Comparison of ENCODE assay signal across 21 cellular contexts in the genomic region with DNA sequence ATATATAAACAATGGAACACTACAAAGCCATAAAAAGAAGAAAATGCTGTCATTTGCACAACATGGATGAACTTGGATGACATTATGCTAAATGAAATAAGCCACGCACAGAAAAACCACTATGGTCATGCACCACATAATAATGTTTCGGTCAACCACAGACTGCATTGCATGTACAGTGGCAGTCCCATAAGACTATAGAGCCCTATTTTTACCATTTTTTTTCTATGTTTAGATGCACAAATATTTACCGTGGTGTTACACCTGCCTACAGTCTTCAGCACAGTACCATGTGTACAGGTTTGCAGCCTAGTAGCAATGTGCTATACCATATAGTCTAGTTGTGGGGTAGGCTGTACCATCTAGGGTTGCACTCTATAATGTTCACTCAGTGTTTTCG.
A peak's percentile ranks its signal among the peaks of the same experiment; 100 is the strongest.
DNase-seq lines count a peak whose midpoint lies in the region; FAIRE-seq and TF ChIP-seq lines count a peak whose summit lies in the region.
"Had no signal": no experiment of that assay in that cellular context is flagged by ENCODE, and none has a peak within 500 bp of the region (broad histone marks: within the 10 kb centered on the region; RNA-seq: fewer than 3 reads in every experiment).

No MANE protein-coding gene starts in this region.

- peaks cover 9% of the 10 kb centered on the region for H3K9me3 Mint-ChIP-seq in activated CD4-positive, alpha-beta T cell treated with anti-CD3 and anti-CD28 coated beads, Interleukin-2, amount 10 ng/mL, durations not matched to agents 24 days and 14 days

- H3K9ac ChIP-seq in H1 (replicated peaks in 1 of 4; ENCODE audit: extremely low read depth in 1 of 4, low read depth in 3 of 4, low read length in 3 of 4) (no peak overlapping the region), mesendoderm (ENCODE audit: low read length) (no peak overlapping the region)
- H3K9ac ChIP-seq: BLaER1 treated with 17β-estradiol and CSF1 and Interleukin-3, amounts not matched to agents 10 nM and 100 nM had no signal

- no peak overlapping the region for H2BK5ac ChIP-seq in H1 (ENCODE audit: low read depth, low read length)
- H2BK5ac ChIP-seq in mesendoderm (ENCODE audit: low read length), result no peak overlapping the region

- H2BK15ac ChIP-seq in H1 (ENCODE audit: low read length) (no peak overlapping the region), mesendoderm (replicated peaks; ENCODE audit: low read depth) (no peak overlapping the region)

- H3K23ac ChIP-seq in H1 (ENCODE audit: insufficient read length) (peak overlapping the region; percentile 59), mesendoderm (ENCODE audit: low read length) (no peak overlapping the region)

- H3K36me3 ChIP-seq in H1 (ENCODE audit: control insufficient read depth in 2 of 4, insufficient read depth in 4 of 4, low read length in 3 of 4) (peaks cover 0 to 4% (median 1%) of the 10 kb centered on the region in 4 experiments; a peak in 1 of 8 replicates), mesendoderm (ENCODE audit: control insufficient read depth, insufficient read depth, low read length) (no peaks in the 10 kb centered on the region)
- H3K36me3 ChIP-seq: BLaER1 treated with 17β-estradiol and CSF1 and Interleukin-3, amounts not matched to agents 10 nM and 100 nM had no signal

- no peak overlapping the region for H3K27ac Mint-ChIP-seq in activated CD4-positive, alpha-beta T cell treated with anti-CD3 and anti-CD28 coated beads, Interleukin-2, amount 10 ng/mL, durations not matched to agents 24 days and 14 days
- H3K27ac Mint-ChIP-seq: B cell; CD4-positive, alpha-beta T cell; CD8-positive, alpha-beta T cell had no signal

- H3K4me1 ChIP-seq in H1 (replicated peaks in 1 of 4; ENCODE audit: control insufficient read depth in 3 of 4, insufficient read depth in 4 of 4, low read length in 3 of 4) (no peaks in the 10 kb centered on the region), mesendoderm (ENCODE audit: control insufficient read depth, low read depth, low read length) (no peaks in the 10 kb centered on the region)
- H3K4me1 ChIP-seq: BLaER1 treated with 17β-estradiol and CSF1 and Interleukin-3, amounts not matched to agents 10 nM and 100 nM; Caco-2 had no signal

- no peak for FAIRE-seq in H1 (lab: Jason Lieb, UNC)
- FAIRE-seq: A549, D721Med, G401.6, GM12891, GM19239 had no signal

- no peaks in the 10 kb centered on the region for H3K36me3 Mint-ChIP-seq in activated CD4-positive, alpha-beta T cell treated with anti-CD3 and anti-CD28 coated beads, Interleukin-2, amount 10 ng/mL, durations not matched to agents 24 days and 14 days (ENCODE audit: low read depth)
- H3K36me3 Mint-ChIP-seq: CD8-positive, alpha-beta T cell had no signal

- no peak overlapping the region for H4K91ac ChIP-seq in H1 (replicated peaks; ENCODE audit: insufficient read length, low read length)

- intact Hi-C loops in activated CD4-positive, alpha-beta T cell treated with anti-CD3 and anti-CD28 coated beads, Interleukin-2, amount 10 ng/mL, durations not matched to agents 24 days and 14 days (cut with micrococcal nuclease), result no loop called here

- CTCF ChIA-PET in H1 (lab: Charles Lee; ENCODE audit: partially characterized antibody), result interaction anchor here (1.9 kb wide), 1 partner anchor 9 kb away, joined by 11 read pairs; no protein-coding TSS in a partner anchor

- peaks cover 0 to 5% of the 10 kb centered on the region in 2 experiments; a peak in 2 of 4 replicates for H3K9me3 ChIP-seq in H1 (ENCODE audit: insufficient read depth in 2 of 2, low read depth in 1 of 2, low read length in 1 of 2)
- H3K9me3 ChIP-seq: Caco-2 had no signal

- H3K27me3 Mint-ChIP-seq in activated CD4-positive, alpha-beta T cell treated with anti-CD3 and anti-CD28 coated beads, Interleukin-2, amount 10 ng/mL, durations not matched to agents 24 days and 14 days, result no peaks in the 10 kb centered on the region
- H3K27me3 Mint-ChIP-seq: CD4-positive, alpha-beta T cell had no signal

- POLR2A ChIA-PET in H1 (lab: Charles Lee; ENCODE audit: partially characterized antibody), result no interaction called here

- no peak overlapping the region for H3K4me3 Mint-ChIP-seq in activated CD4-positive, alpha-beta T cell treated with anti-CD3 and anti-CD28 coated beads, Interleukin-2, amount 10 ng/mL, durations not matched to agents 24 days and 14 days
- H3K4me3 Mint-ChIP-seq: B cell; CD4-positive, alpha-beta T cell; CD8-positive, alpha-beta T cell had no signal

- no peak overlapping the region for H2BK20ac ChIP-seq in H1 (ENCODE audit: low read length)

- no peaks in the 10 kb centered on the region for H3K79me1 ChIP-seq in H1 (ENCODE audit: low read depth, low read length)
- no peaks in the 10 kb centered on the region for H3K79me1 ChIP-seq in mesendoderm (ENCODE audit: low read length)

- H3K4me2 ChIP-seq in H1 (ENCODE audit: insufficient read depth in 1 of 2, low read depth in 2 of 2, low read length in 2 of 2) (no peak overlapping the region), mesendoderm (ENCODE audit: low read length) (no peak overlapping the region)
- H3K4me2 ChIP-seq: A549; BLaER1 treated with 17β-estradiol and CSF1 and Interleukin-3, amounts not matched to agents 10 nM and 100 nM had no signal

- H3K4me3 ChIP-seq in H1 (ENCODE audit: extremely low read depth in 1 of 4, insufficient read depth in 2 of 4, low read depth in 3 of 4, low read length in 4 of 4), result no peak overlapping the region
- no peak overlapping the region for H3K4me3 ChIP-seq in mesendoderm (ENCODE audit: low read length)
- H3K4me3 ChIP-seq: A549; BLaER1 treated with 17β-estradiol and CSF1 and Interleukin-3, amounts not matched to agents 10 nM and 100 nM had no signal

- no peak overlapping the region for H2BK12ac ChIP-seq in H1 (ENCODE audit: low read depth, low read length)

- TF ChIP-seq CTCF in H1 (IDR thresholded peaks at IDR 0.05; ENCODE audit: control extremely low read depth in 1 of 3, insufficient read depth in 1 of 3, low read depth in 1 of 3, low read length in 3 of 3), result no peak

- TF ChIP-seq EP300 in H1 (IDR thresholded peaks at IDR 0.05; ENCODE audit: borderline replicate concordance in 1 of 2, low read depth in 2 of 2, low read length in 2 of 2), result no peak

- H3K4me1 Mint-ChIP-seq in activated CD4-positive, alpha-beta T cell treated with anti-CD3 and anti-CD28 coated beads, Interleukin-2, amount 10 ng/mL, durations not matched to agents 24 days and 14 days, result peaks cover 3% of the 10 kb centered on the region
- H3K4me1 Mint-ChIP-seq: B cell had no signal

- H3K79me2 ChIP-seq in H1 (ENCODE audit: control insufficient read depth in 1 of 2, insufficient read depth in 2 of 2, low read length in 2 of 2) (no peaks in the 10 kb centered on the region), mesendoderm (ENCODE audit: control insufficient read depth, insufficient read depth, low read length) (no peaks in the 10 kb centered on the region)

- TF ChIP-seq POLR2A in H1 (IDR thresholded peaks at IDR 0.05; ENCODE audit: control extremely low read depth in 1 of 2, low read depth in 2 of 2, low read length in 2 of 2), result no peak

- H3K27ac ChIP-seq in H1 (ENCODE audit: low read depth, low read length) (no peak overlapping the region), mesendoderm (ENCODE audit: low read depth, low read length) (no peak overlapping the region)
- H3K27ac ChIP-seq: 22Rv1; A549; BLaER1 treated with 17β-estradiol and CSF1 and Interleukin-3, amounts not matched to agents 10 nM and 100 nM; C4-2B had no signal

- H4K20me1 ChIP-seq in H1 (replicated peaks in 1 of 2; ENCODE audit: control insufficient read depth in 1 of 2, insufficient read depth in 2 of 2, low read length in 2 of 2), result no peaks in the 10 kb centered on the region
- H4K20me1 ChIP-seq: BLaER1 treated with 17β-estradiol and CSF1 and Interleukin-3, amounts not matched to agents 10 nM and 100 nM had no signal

- no peak overlapping the region for H2AFZ ChIP-seq in H1 (ENCODE audit: low read length)

- H2BK120ac ChIP-seq in H1 (replicated peaks; ENCODE audit: low read depth, low read length), result no peak overlapping the region
- H2BK120ac ChIP-seq in mesendoderm (ENCODE audit: low read depth, low read length), result no peak overlapping the region

- peak; percentile 5 for DNase-seq in activated CD4-positive, alpha-beta T cell treated with anti-CD3 and anti-CD28 coated beads, Interleukin-2, amount 10 ng/mL, durations not matched to agents 24 days and 14 days
- DNase-seq in activated CD4-positive, alpha-beta T cell treated with anti-CD3 and anti-CD28 coated beads for 48 hours, result no peak
- DNase-seq in H1 (ENCODE audit: low read depth in 1 of 2, low spot score in 2 of 2), result no peak
- no peak for DNase-seq in NCI-H2196 (lab: John Stamatoyannopoulos, UW; ENCODE audit: unreplicated experiment)
- no peak for DNase-seq in mesendoderm
- DNase-seq: AML-193; Caco-2; Calu3; CD4-positive, alpha-beta T cell; CD8-positive, alpha-beta T cell; DMS79 treated with DMSO at 0.1 percent for 48 hours; GF-D8 had no signal

- no peak overlapping the region for H4K8ac ChIP-seq in H1 (ENCODE audit: extremely low read depth, insufficient read depth, low read length)
- H4K8ac ChIP-seq in mesendoderm (ENCODE audit: low read depth, low read length), result no peak overlapping the region

- TF ChIP-seq RAD21 in H1 (IDR thresholded peaks at IDR 0.05 in 1 of 2, conservative IDR thresholded peaks at IDR 0.05 in 1 of 2; ENCODE audit: low read depth in 2 of 2, low read length in 2 of 2), result no peak

- H3K56ac ChIP-seq in H1 (replicated peaks; ENCODE audit: insufficient read length, low read depth, low read length), result no peak overlapping the region
- H3K56ac ChIP-seq in mesendoderm (ENCODE audit: low read length), result no peak overlapping the region

- H3K18ac ChIP-seq in H1 (ENCODE audit: extremely low read depth, low read length), result no peak overlapping the region
- H3K18ac ChIP-seq in mesendoderm (ENCODE audit: low read length), result no peak overlapping the region

- WGBS in H1 (ENCODE audit: extremely low coverage in 1 of 2, insufficient coverage in 1 of 2, insufficient read length in 1 of 2, insufficient replicate concordance in 2 of 2, low coverage in 1 of 2, low lambda C conversion rate in 2 of 2, missing lambda C conversion rate in 1 of 2), 2 experiments, result 94% methylated on average over 4 of the region's 4 CpGs; no CpG with 5 or more reads in 1 of the 2 experiments
- no CpG with 5 or more reads among the region's 4 CpGs for WGBS in mesendoderm (ENCODE audit: extremely low coverage, insufficient coverage, low lambda C conversion rate)

- H3K4ac ChIP-seq in H1 (replicated peaks; ENCODE audit: insufficient read length, low read depth, low read length) (no peak overlapping the region), mesendoderm (ENCODE audit: low read depth, low read length) (no peak overlapping the region)

- H4K5ac ChIP-seq in H1 (ENCODE audit: insufficient read length, low read depth, low read length) (no peak overlapping the region), mesendoderm (ENCODE audit: low read length) (no peak overlapping the region)

- H3K23me2 ChIP-seq in H1 (ENCODE audit: low read depth, low read length), result no peaks in the 10 kb centered on the region

- H3K14ac ChIP-seq in H1 (ENCODE audit: insufficient read length), result no peak overlapping the region

- H3K27me3 ChIP-seq in H1 (replicated peaks in 1 of 4; ENCODE audit: control insufficient read depth in 3 of 4, extremely low read depth in 1 of 4, insufficient read depth in 3 of 4, low read length in 3 of 4) (no peaks in the 10 kb centered on the region), mesendoderm (ENCODE audit: insufficient read depth, low read length, poor library complexity) (no peaks in the 10 kb centered on the region)
- H3K27me3 ChIP-seq: BLaER1 treated with 17β-estradiol and CSF1 and Interleukin-3, amounts not matched to agents 10 nM and 100 nM had no signal

- H2AK5ac ChIP-seq in H1 (ENCODE audit: low read depth, low read length) (no peak overlapping the region), mesendoderm (ENCODE audit: low read length) (no peak overlapping the region)
